ENCODE assay signal across 1 cellular context in genomic region chr11:86174101-86175046, GRCh38.
TF ChIP-seq lines count a peak whose summit lies in the region.

No MANE protein-coding gene starts in this region.

TF ChIP-seq in K562, 482 proteins besides CTCF, POLR2A, EP300 and RAD21 (continued from another document and continues in another):
- TF ChIP-seq PBX2 (CRISPR knock-in tag; IDR thresholded peaks at IDR 0.05; ENCODE audit: low read depth) = no peak
- TF ChIP-seq PBX2 (tag; conservative IDR thresholded peaks at IDR 0.05; ENCODE audit: low read depth) = no peak
- no peak for TF ChIP-seq ZNF133 (CRISPR knock-in tag; IDR thresholded peaks at IDR 0.05)
- TF ChIP-seq PYGO2 (tag; IDR thresholded peaks at IDR 0.05) = no peak; the same call in 1 of the 2 replicates
- no peak for TF ChIP-seq TCF7 (IDR thresholded peaks at IDR 0.05; ENCODE audit: borderline replicate concordance)
- TF ChIP-seq KDM1A (IDR thresholded peaks at IDR 0.05) = 0 out of 4 replicates have a peak, but pooled peaks of 1 of the 2 experiments have one; percentile 45
- no peak for TF ChIP-seq ELK3 (CRISPR knock-in tag; IDR thresholded peaks at IDR 0.05)
- no peak for TF ChIP-seq ZNF740 (CRISPR knock-in tag; IDR thresholded peaks at IDR 0.05)
- TF ChIP-seq ZNF740 (tag; IDR thresholded peaks at IDR 0.05) = no peak
- TF ChIP-seq SMARCC2 (IDR thresholded peaks at IDR 0.05; ENCODE audit: low read depth) = peak; percentile 22; the same call in 1 of the 2 replicates
- no peak for TF ChIP-seq HNRNPLL (IDR thresholded peaks at IDR 0.05; ENCODE audit: low read depth, low read length, poor library complexity, severe bottlenecking)
- TF ChIP-seq ZNF253 (CRISPR knock-in tag; conservative IDR thresholded peaks at IDR 0.05) = no peak
- TF ChIP-seq ZNF277 (CRISPR knock-in tag; IDR thresholded peaks at IDR 0.05; ENCODE audit: borderline replicate concordance) = no peak
- TF ChIP-seq ZNF57 (CRISPR knock-in tag; IDR thresholded peaks at IDR 0.05) = no peak
- TF ChIP-seq ZNF609 (CRISPR knock-in tag; IDR thresholded peaks at IDR 0.05; ENCODE audit: borderline replicate concordance) = no peak
- no peak for TF ChIP-seq PURB (CRISPR knock-in tag; IDR thresholded peaks at IDR 0.05; ENCODE audit: low read depth)
- TF ChIP-seq CBX5 (IDR thresholded peaks at IDR 0.05; ENCODE audit: borderline replicate concordance, low read depth) = no peak
- no peak for TF ChIP-seq SUPT5H (IDR thresholded peaks at IDR 0.05)
- no peak; the same call in 1 of the 2 replicates for TF ChIP-seq ZNF644 (tag; IDR thresholded peaks at IDR 0.05; ENCODE audit: low read depth)
- TF ChIP-seq USF2 (CRISPR knock-in tag; IDR thresholded peaks at IDR 0.05) = no peak
- no peak for TF ChIP-seq MCM3 (IDR thresholded peaks at IDR 0.05)
- TF ChIP-seq PPARD (CRISPR knock-in tag; IDR thresholded peaks at IDR 0.05) = no peak
- TF ChIP-seq TRIM28 (IDR thresholded peaks at IDR 0.05) = no peak
- TF ChIP-seq GABPB2 (CRISPR knock-in tag; conservative IDR thresholded peaks at IDR 0.05) = no peak
- TF ChIP-seq ZNF780A (CRISPR knock-in tag; IDR thresholded peaks at IDR 0.05) = no peak
- TF ChIP-seq CHD4 (IDR thresholded peaks at IDR 0.05; ENCODE audit: insufficient read depth, insufficient replicate concordance, low read depth, low read length, poor library complexity, severe bottlenecking) = no peak
- no peak for TF ChIP-seq FOXK1 (CRISPR knock-in tag; IDR thresholded peaks at IDR 0.05; ENCODE audit: borderline replicate concordance)
- no peak for TF ChIP-seq NFIX (CRISPR knock-in tag; IDR thresholded peaks at IDR 0.05; ENCODE audit: low read depth)
- TF ChIP-seq ZNF695 (CRISPR knock-in tag; IDR thresholded peaks at IDR 0.05) = no peak
- TF ChIP-seq SRSF9 (IDR thresholded peaks at IDR 0.05; ENCODE audit: borderline replicate concordance, low read depth, low read length) = no peak
- TF ChIP-seq POLR3G (IDR thresholded peaks at IDR 0.05; ENCODE audit: extremely low read depth, insufficient read length, insufficient replicate concordance) = no peak
- no peak for TF ChIP-seq ZEB2 (IDR thresholded peaks at IDR 0.05)
- TF ChIP-seq ZNF639 (CRISPR knock-in tag; conservative IDR thresholded peaks at IDR 0.05 in 1 of 2, IDR thresholded peaks at IDR 0.05 in 1 of 2) = 0 out of 4 replicates have a peak, but pooled peaks of 1 of the 2 experiments have one; percentile 65
- no peak for TF ChIP-seq XRCC4 (IDR thresholded peaks at IDR 0.05; ENCODE audit: extremely low read depth, insufficient read depth, insufficient read length)
- TF ChIP-seq STAG1 (CRISPR knock-in tag; IDR thresholded peaks at IDR 0.05; ENCODE audit: borderline replicate concordance) = no peak
- 0 out of 2 replicates have a peak, but pooled peaks have one; percentile 12 for TF ChIP-seq GTF2E2 (tag; IDR thresholded peaks at IDR 0.05)
- no peak for TF ChIP-seq ZNF512 (tag; IDR thresholded peaks at IDR 0.05)
- TF ChIP-seq NR3C1 (CRISPR knock-in tag; IDR thresholded peaks at IDR 0.05) = no peak
- no peak for TF ChIP-seq ZNF23 (CRISPR knock-in tag; IDR thresholded peaks at IDR 0.05)
- no peak for TF ChIP-seq RFX5 (IDR thresholded peaks at IDR 0.05; ENCODE audit: low read depth, low read length)
- 0 out of 4 replicates have a peak, but pooled peaks of 1 of the 2 experiments have one; percentile 18 for TF ChIP-seq NRF1 (conservative IDR thresholded peaks at IDR 0.05 in 1 of 2, IDR thresholded peaks at IDR 0.05 in 1 of 2)
- TF ChIP-seq HNRNPUL1 (IDR thresholded peaks at IDR 0.05; ENCODE audit: low read length) = no peak
- no peak for TF ChIP-seq ZNF3 (CRISPR knock-in tag; IDR thresholded peaks at IDR 0.05)
- TF ChIP-seq EZH2 (IDR thresholded peaks at IDR 0.05; ENCODE audit: borderline replicate concordance, low read depth, low read length) = no peak
- TF ChIP-seq CTCFL (IDR thresholded peaks at IDR 0.05; ENCODE audit: borderline replicate concordance, insufficient read depth, low read depth, low read length, poor library complexity, severe bottlenecking) = no peak
- TF ChIP-seq MYNN (IDR thresholded peaks at IDR 0.05) = peak; percentile 97
- no peak for TF ChIP-seq MYNN (CRISPR knock-in tag; IDR thresholded peaks at IDR 0.05)
- no peak for TF ChIP-seq POLR2B (IDR thresholded peaks at IDR 0.05; ENCODE audit: low read depth, partially characterized antibody)
- TF ChIP-seq KHSRP (IDR thresholded peaks at IDR 0.05) = no peak
- 0 out of 4 replicates have a peak, but pooled peaks have one; percentile 27 to 57 for TF ChIP-seq MNT (conservative IDR thresholded peaks at IDR 0.05)
